Comparison of ENCODE assay signal across 9 cellular contexts in genomic region chr19:15199652-15200574, GRCh38. TPM values are rescaled to one million over a fixed set of nuclear protein-coding genes. Genes with fewer than 3 reads are reported as not detected.
DNase-seq lines count a peak whose midpoint lies in the region; ATAC-seq and TF ChIP-seq lines count a peak whose summit lies in the region.
"Had no signal": no experiment of that assay in that cellular context is flagged by ENCODE, and none has a peak within 500 bp of the region (broad histone marks: within the 10 kb centered on the region; RNA-seq: fewer than 3 reads in every experiment).

No MANE protein-coding gene starts in this region.

- H3K27me3 ChIP-seq in body of pancreas (no peaks in the 10 kb centered on the region), kidney epithelial cell (ENCODE audit: control insufficient read depth, insufficient read depth, low read length) (peaks cover 30% of the 10 kb centered on the region), transverse colon (peaks cover 73% of the 10 kb centered on the region)

- H3K9me3 ChIP-seq in body of pancreas (no peaks in the 10 kb centered on the region), transverse colon (no peaks in the 10 kb centered on the region)

- no peaks in the 10 kb centered on the region for H3K9me3 Mint-ChIP-seq in T-helper 2 cell treated with Interferon-gamma antibody and Interleukin-4, amounts not matched to agents 5 μg/mL and 100 μg/mL, for 36 hours

- peak; percentile 10 for ATAC-seq in body of pancreas
- no peak for ATAC-seq in GM21717 (IDR thresholded peaks at IDR 0.05; ENCODE audit: unreplicated experiment)

- no peak for TF ChIP-seq CTCF in body of pancreas (IDR thresholded peaks at IDR 0.05)
- no peak for TF ChIP-seq CTCF in kidney epithelial cell (IDR thresholded peaks at IDR 0.05; ENCODE audit: insufficient read depth, low read length, poor library complexity, severe bottlenecking)
- no peak for TF ChIP-seq CTCF in transverse colon (IDR thresholded peaks at IDR 0.05)

- H3K4me1 ChIP-seq in body of pancreas (peaks cover 28% of the 10 kb centered on the region), transverse colon (peaks cover 13 to 37% (median 23%) of the 10 kb centered on the region in 4 donors)

- peak overlapping the region; percentile 36 to 79 (median 68) for H3K27ac ChIP-seq in body of pancreas
- H3K27ac ChIP-seq in transverse colon: peak overlapping the region; percentile 15 to 41 (median 20)

- intact Hi-C loops in body of pancreas (cut with DNase I) (no loop called here), transverse colon (cut with DNase I; ENCODE audit: low total_unique reads) (no loop called here)

- peak overlapping the region; percentile 22 for H3K4me3 Mint-ChIP-seq in T-helper 2 cell treated with Interferon-gamma antibody and Interleukin-4, amounts not matched to agents 5 μg/mL and 100 μg/mL, for 36 hours

- no peaks in the 10 kb centered on the region for H3K36me3 ChIP-seq in body of pancreas (replicated peaks in 1 of 2; ENCODE audit: insufficient read depth in 1 of 2, low read depth in 2 of 2)
- no peaks in the 10 kb centered on the region for H3K36me3 ChIP-seq in kidney epithelial cell (ENCODE audit: control insufficient read depth, insufficient read depth, low read length)
- H3K36me3 ChIP-seq in transverse colon: no peaks in the 10 kb centered on the region

- no peak overlapping the region for H3K27ac Mint-ChIP-seq in T-helper 2 cell treated with Interferon-gamma antibody and Interleukin-4, amounts not matched to agents 5 μg/mL and 100 μg/mL, for 36 hours
- H3K27ac Mint-ChIP-seq: IgD-negative memory B cell had no signal

- peaks cover 4% of the 10 kb centered on the region for H3K4me1 Mint-ChIP-seq in T-helper 2 cell treated with Interferon-gamma antibody and Interleukin-4, amounts not matched to agents 5 μg/mL and 100 μg/mL, for 36 hours (ENCODE audit: low read depth)

- in situ Hi-C loops in transverse colon (cut with MboI; ENCODE audit: low pct_ligation_motif_present in 1 of 4, low pct_unique_long_range_greater_than_20kb in 1 of 4, low sequenced_read_pairs in 3 of 4): no loop called here

- TF ChIP-seq POLR2A in body of pancreas (IDR thresholded peaks at IDR 0.05) (no peak), transverse colon (IDR thresholded peaks at IDR 0.05) (no peak)

- no peaks in the 10 kb centered on the region for H3K36me3 Mint-ChIP-seq in T-helper 2 cell treated with Interferon-gamma antibody and Interleukin-4, amounts not matched to agents 5 μg/mL and 100 μg/mL, for 36 hours (ENCODE audit: low read depth)

- no peak for DNase-seq in T-helper 2 cell treated with Interferon-gamma antibody and Interleukin-4, amounts not matched to agents 5 μg/mL and 100 μg/mL, for 36 hours (ENCODE audit: low spot score)
- no peak for DNase-seq in T-helper 2 cell
- DNase-seq in body of pancreas: peak; percentile 37 to 62 (median 52)
- DNase-seq in kidney epithelial cell (ENCODE audit: low read depth): no peak
- DNase-seq in transverse colon: no peak
- DNase-seq in MV-4-11 (lab: John Stamatoyannopoulos, UW): no peak
- no peak for DNase-seq in activated CD4-positive, CD25-positive, alpha-beta regulatory T cell (lab: John Stamatoyannopoulos, UW)

- H3K4me3 ChIP-seq in body of pancreas: peak overlapping the region; percentile 30 to 47
- H3K4me3 ChIP-seq in kidney epithelial cell (ENCODE audit: low read depth, low read length): peak overlapping the region; percentile 50
- peak overlapping the region in 3 of 4 donors; percentile 16 to 40 (median 31) for H3K4me3 ChIP-seq in transverse colon

- WGBS in body of pancreas, 2 donors: 5 to 53% methylated on average over 11 to 45 of the region's 83 CpGs
- WGBS in transverse colon (ENCODE audit: low coverage in 1 of 2), 2 donors: 8% methylated on average over 26 of the region's 83 CpGs; no CpG with 5 or more reads in 1 of the 2 donors

- TF ChIP-seq EP300 in transverse colon (IDR thresholded peaks at IDR 0.05; ENCODE audit: low read depth): no peak

- H3K27me3 Mint-ChIP-seq in T-helper 2 cell treated with Interferon-gamma antibody and Interleukin-4, amounts not matched to agents 5 μg/mL and 100 μg/mL, for 36 hours (ENCODE audit: low read depth): peaks cover 57% of the 10 kb centered on the region

RNA-seq across cellular contexts. Expression of gene NOTCH3, which starts 0.9 kb away (rescaled TPM):
- total RNA-seq in body of pancreas (10 to 100 TPM; 20.2 to 33.9 TPM), kidney epithelial cell (32.8 and 34.0 TPM in 2 replicates), transverse colon (10 to 100 TPM in 1 of 4 donors, 1 to 10 TPM in 3; 2.2 to 16.3 (median 4.7) TPM)

RNA-seq across cellular contexts. Expression of gene EPHX3, which starts 32.3 kb away (rescaled TPM):
- not detected for total RNA-seq in body of pancreas
- total RNA-seq in kidney epithelial cell: 0.79 and 3.4 TPM in 2 replicates
- not detected for total RNA-seq in transverse colon

Comparison
In these comparisons a context has a peak if more than half of its experiments do, and no peak if none do; other contexts are left out.
1. DNase-seq: peak in body of pancreas (4 of 4); none in T-helper 2 cell treated with Interferon-gamma antibody and Interleukin-4, amounts not matched to agents 5 μg/mL and 100 μg/mL, for 36 hours (single experiment), T-helper 2 cell (0 of 5), kidney epithelial cell (single experiment), transverse colon (single experiment), MV-4-11 (single experiment) and activated CD4-positive, CD25-positive, alpha-beta regulatory T cell (0 of 4).
2. Peak in every context shown above with its lines, with median percentiles within 50 percentile points of each other: H3K4me3 ChIP-seq.